Comparison of ENCODE assay signal across 1 cellular context in the genomic region with DNA sequence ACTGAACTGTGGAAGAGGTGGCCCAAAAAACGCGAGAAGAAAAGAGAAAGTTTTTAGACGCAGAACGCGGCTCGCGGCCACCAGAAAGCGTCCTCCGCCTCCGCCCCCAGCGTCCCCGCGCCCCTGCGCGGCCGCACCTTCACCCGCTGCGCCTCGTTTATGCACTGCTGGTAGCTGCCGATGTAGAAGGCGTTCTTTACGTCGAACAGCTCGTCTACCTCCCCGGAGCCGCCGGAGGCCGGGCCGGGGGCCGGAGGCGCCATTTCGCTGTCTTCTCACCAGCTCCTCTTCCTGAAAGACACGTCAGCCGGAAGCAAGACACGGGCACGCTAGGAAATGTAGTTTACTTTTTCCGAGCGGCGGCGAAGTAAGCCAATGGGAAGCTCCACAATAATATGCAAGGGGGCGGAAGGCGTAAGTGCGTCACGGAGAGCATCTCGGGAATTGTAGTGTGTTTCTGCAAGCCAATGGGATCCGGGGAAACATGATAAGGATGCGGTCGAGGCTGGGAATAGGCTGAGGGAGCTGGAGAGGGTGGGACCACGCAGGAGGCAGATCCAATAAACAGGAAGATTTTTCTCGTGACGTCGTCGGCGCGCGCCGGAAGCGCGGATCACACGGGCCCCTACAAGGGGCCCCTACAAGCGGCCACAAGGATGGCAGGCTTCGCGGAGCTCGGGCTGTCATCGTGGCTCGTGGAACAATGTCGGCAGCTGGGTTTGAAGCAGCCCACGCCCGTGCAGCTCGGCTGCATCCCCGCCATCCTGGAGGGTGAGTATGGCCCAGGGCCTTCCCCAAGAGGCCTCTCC.
TF ChIP-seq lines count a peak whose summit lies in the region.

A gene (minus strand): TSS at position 302 of the 809 bp plus-strand sequence. CDS start 39 bp downstream, at position 263.
A gene with protein sequence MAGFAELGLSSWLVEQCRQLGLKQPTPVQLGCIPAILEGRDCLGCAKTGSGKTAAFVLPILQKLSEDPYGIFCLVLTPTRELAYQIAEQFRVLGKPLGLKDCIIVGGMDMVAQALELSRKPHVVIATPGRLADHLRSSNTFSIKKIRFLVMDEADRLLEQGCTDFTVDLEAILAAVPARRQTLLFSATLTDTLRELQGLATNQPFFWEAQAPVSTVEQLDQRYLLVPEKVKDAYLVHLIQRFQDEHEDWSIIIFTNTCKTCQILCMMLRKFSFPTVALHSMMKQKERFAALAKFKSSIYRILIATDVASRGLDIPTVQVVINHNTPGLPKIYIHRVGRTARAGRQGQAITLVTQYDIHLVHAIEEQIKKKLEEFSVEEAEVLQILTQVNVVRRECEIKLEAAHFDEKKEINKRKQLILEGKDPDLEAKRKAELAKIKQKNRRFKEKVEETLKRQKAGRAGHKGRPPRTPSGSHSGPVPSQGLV (plus strand): TSS at position 630 of the 809 bp plus-strand sequence. CDS start 27 bp downstream, at position 657.

TF ChIP-seq in K562, 482 proteins besides CTCF, POLR2A, EP300 and RAD21 (continued from another document and continues in another):
- TF ChIP-seq, protein P1, sequence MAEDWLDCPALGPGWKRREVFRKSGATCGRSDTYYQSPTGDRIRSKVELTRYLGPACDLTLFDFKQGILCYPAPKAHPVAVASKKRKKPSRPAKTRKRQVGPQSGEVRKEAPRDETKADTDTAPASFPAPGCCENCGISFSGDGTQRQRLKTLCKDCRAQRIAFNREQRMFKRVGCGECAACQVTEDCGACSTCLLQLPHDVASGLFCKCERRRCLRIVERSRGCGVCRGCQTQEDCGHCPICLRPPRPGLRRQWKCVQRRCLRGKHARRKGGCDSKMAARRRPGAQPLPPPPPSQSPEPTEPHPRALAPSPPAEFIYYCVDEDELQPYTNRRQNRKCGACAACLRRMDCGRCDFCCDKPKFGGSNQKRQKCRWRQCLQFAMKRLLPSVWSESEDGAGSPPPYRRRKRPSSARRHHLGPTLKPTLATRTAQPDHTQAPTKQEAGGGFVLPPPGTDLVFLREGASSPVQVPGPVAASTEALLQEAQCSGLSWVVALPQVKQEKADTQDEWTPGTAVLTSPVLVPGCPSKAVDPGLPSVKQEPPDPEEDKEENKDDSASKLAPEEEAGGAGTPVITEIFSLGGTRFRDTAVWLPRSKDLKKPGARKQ (CRISPR knock-in tag; IDR thresholded peaks at IDR 0.05): no peak
- TF ChIP-seq CXXC5 (CRISPR knock-in tag; IDR thresholded peaks at IDR 0.05): peak; percentile 93
- no peak for TF ChIP-seq GABPB2 (CRISPR knock-in tag; conservative IDR thresholded peaks at IDR 0.05)
- TF ChIP-seq MEF2D (tag; conservative IDR thresholded peaks at IDR 0.05; ENCODE audit: low read depth): no peak
- TF ChIP-seq HEY1 (CRISPR knock-in tag; IDR thresholded peaks at IDR 0.05; ENCODE audit: borderline replicate concordance): no peak
- TF ChIP-seq NCOA2 (IDR thresholded peaks at IDR 0.05; ENCODE audit: partially characterized antibody in 2 of 2): no peak
- no peak for TF ChIP-seq ZNF239 (CRISPR knock-in tag; IDR thresholded peaks at IDR 0.05)
- TF ChIP-seq, protein P2, sequence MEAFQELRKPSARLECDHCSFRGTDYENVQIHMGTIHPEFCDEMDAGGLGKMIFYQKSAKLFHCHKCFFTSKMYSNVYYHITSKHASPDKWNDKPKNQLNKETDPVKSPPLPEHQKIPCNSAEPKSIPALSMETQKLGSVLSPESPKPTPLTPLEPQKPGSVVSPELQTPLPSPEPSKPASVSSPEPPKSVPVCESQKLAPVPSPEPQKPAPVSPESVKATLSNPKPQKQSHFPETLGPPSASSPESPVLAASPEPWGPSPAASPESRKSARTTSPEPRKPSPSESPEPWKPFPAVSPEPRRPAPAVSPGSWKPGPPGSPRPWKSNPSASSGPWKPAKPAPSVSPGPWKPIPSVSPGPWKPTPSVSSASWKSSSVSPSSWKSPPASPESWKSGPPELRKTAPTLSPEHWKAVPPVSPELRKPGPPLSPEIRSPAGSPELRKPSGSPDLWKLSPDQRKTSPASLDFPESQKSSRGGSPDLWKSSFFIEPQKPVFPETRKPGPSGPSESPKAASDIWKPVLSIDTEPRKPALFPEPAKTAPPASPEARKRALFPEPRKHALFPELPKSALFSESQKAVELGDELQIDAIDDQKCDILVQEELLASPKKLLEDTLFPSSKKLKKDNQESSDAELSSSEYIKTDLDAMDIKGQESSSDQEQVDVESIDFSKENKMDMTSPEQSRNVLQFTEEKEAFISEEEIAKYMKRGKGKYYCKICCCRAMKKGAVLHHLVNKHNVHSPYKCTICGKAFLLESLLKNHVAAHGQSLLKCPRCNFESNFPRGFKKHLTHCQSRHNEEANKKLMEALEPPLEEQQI (IDR thresholded peaks at IDR 0.05): no peak
- peak; percentile 42 for TF ChIP-seq CCNT2 (IDR thresholded peaks at IDR 0.05; ENCODE audit: borderline replicate concordance, extremely low read depth, insufficient read length, low read depth, low read length)
- no peak for TF ChIP-seq CREBBP (IDR thresholded peaks at IDR 0.05; ENCODE audit: low read depth, low read length)
- TF ChIP-seq FOXK1 (CRISPR knock-in tag; IDR thresholded peaks at IDR 0.05; ENCODE audit: borderline replicate concordance): no peak
- no peak for TF ChIP-seq FOXM1 (IDR thresholded peaks at IDR 0.05; ENCODE audit: low read depth)
- no peak for TF ChIP-seq FOXM1 (CRISPR knock-in tag; IDR thresholded peaks at IDR 0.05; ENCODE audit: low read depth)
- TF ChIP-seq, protein P3, sequence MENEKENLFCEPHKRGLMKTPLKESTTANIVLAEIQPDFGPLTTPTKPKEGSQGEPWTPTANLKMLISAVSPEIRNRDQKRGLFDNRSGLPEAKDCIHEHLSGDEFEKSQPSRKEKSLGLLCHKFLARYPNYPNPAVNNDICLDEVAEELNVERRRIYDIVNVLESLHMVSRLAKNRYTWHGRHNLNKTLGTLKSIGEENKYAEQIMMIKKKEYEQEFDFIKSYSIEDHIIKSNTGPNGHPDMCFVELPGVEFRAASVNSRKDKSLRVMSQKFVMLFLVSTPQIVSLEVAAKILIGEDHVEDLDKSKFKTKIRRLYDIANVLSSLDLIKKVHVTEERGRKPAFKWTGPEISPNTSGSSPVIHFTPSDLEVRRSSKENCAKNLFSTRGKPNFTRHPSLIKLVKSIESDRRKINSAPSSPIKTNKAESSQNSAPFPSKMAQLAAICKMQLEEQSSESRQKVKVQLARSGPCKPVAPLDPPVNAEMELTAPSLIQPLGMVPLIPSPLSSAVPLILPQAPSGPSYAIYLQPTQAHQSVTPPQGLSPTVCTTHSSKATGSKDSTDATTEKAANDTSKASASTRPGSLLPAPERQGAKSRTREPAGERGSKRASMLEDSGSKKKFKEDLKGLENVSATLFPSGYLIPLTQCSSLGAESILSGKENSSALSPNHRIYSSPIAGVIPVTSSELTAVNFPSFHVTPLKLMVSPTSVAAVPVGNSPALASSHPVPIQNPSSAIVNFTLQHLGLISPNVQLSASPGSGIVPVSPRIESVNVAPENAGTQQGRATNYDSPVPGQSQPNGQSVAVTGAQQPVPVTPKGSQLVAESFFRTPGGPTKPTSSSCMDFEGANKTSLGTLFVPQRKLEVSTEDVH (IDR thresholded peaks at IDR 0.05; ENCODE audit: low read depth, partially characterized antibody): peak; percentile 98
- TF ChIP-seq ZNF584 (CRISPR knock-in tag; IDR thresholded peaks at IDR 0.05; ENCODE audit: low read depth): no peak
- TF ChIP-seq POLR2AphosphoS5 (IDR thresholded peaks at IDR 0.05; ENCODE audit: control insufficient read depth, insufficient read depth, low read depth, low read length): peak; percentile 92
- no peak for TF ChIP-seq FOXA1 (IDR thresholded peaks at IDR 0.05; ENCODE audit: borderline replicate concordance)
- no peak for TF ChIP-seq KLF16 (IDR thresholded peaks at IDR 0.05)
- TF ChIP-seq CBX1 (IDR thresholded peaks at IDR 0.05; ENCODE audit: low read depth): 0 out of 2 replicates have a peak, but pooled peaks have one; percentile 23
- TF ChIP-seq, protein P4, sequence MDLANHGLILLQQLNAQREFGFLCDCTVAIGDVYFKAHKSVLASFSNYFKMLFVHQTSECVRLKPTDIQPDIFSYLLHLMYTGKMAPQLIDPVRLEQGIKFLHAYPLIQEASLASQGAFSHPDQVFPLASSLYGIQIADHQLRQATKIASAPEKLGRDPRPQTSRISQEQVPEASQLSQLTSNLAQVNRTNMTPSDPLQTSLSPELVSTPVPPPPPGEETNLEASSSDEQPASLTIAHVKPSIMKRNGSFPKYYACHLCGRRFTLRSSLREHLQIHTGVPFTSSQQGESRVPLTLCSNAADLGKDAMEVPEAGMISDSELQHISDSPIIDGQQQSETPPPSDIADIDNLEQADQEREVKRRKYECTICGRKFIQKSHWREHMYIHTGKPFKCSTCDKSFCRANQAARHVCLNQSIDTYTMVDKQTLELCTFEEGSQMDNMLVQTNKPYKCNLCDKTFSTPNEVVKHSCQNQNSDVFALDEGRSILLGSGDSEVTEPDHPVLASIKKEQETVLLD (IDR thresholded peaks at IDR 0.05): peak; percentile 88
- TF ChIP-seq, protein P5, sequence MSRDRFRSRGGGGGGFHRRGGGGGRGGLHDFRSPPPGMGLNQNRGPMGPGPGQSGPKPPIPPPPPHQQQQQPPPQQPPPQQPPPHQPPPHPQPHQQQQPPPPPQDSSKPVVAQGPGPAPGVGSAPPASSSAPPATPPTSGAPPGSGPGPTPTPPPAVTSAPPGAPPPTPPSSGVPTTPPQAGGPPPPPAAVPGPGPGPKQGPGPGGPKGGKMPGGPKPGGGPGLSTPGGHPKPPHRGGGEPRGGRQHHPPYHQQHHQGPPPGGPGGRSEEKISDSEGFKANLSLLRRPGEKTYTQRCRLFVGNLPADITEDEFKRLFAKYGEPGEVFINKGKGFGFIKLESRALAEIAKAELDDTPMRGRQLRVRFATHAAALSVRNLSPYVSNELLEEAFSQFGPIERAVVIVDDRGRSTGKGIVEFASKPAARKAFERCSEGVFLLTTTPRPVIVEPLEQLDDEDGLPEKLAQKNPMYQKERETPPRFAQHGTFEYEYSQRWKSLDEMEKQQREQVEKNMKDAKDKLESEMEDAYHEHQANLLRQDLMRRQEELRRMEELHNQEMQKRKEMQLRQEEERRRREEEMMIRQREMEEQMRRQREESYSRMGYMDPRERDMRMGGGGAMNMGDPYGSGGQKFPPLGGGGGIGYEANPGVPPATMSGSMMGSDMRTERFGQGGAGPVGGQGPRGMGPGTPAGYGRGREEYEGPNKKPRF (IDR thresholded peaks at IDR 0.05; ENCODE audit: low read depth, low read length): no peak
- TF ChIP-seq, protein P6, sequence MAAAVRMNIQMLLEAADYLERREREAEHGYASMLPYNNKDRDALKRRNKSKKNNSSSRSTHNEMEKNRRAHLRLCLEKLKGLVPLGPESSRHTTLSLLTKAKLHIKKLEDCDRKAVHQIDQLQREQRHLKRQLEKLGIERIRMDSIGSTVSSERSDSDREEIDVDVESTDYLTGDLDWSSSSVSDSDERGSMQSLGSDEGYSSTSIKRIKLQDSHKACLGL (CRISPR knock-in tag; IDR thresholded peaks at IDR 0.05; ENCODE audit: borderline replicate concordance, poor library complexity, severe bottlenecking): peak; percentile 95
- no peak for TF ChIP-seq ETS2 (tag; IDR thresholded peaks at IDR 0.05; ENCODE audit: borderline replicate concordance, poor library complexity, severe bottlenecking)
- TF ChIP-seq SRSF3 (IDR thresholded peaks at IDR 0.05; ENCODE audit: insufficient read depth, low read length): no peak
- peak; percentile 38 for TF ChIP-seq CHD1 (IDR thresholded peaks at IDR 0.05; ENCODE audit: low read length)
- no peak for TF ChIP-seq RFX5 (IDR thresholded peaks at IDR 0.05; ENCODE audit: low read depth, low read length)
- TF ChIP-seq SIRT6 (IDR thresholded peaks at IDR 0.05; ENCODE audit: low read depth, low read length): no peak
- TF ChIP-seq, protein P7, sequence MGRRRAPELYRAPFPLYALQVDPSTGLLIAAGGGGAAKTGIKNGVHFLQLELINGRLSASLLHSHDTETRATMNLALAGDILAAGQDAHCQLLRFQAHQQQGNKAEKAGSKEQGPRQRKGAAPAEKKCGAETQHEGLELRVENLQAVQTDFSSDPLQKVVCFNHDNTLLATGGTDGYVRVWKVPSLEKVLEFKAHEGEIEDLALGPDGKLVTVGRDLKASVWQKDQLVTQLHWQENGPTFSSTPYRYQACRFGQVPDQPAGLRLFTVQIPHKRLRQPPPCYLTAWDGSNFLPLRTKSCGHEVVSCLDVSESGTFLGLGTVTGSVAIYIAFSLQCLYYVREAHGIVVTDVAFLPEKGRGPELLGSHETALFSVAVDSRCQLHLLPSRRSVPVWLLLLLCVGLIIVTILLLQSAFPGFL (CRISPR knock-in tag; IDR thresholded peaks at IDR 0.05): no peak
- 0 out of 2 replicates have a peak, but pooled peaks have one; percentile 8 for TF ChIP-seq SOX6 (IDR thresholded peaks at IDR 0.05)
- TF ChIP-seq ZNF124 (CRISPR knock-in tag; IDR thresholded peaks at IDR 0.05): no peak
- no peak for TF ChIP-seq CEBPB (tag; IDR thresholded peaks at IDR 0.05)
- TF ChIP-seq, protein P8, sequence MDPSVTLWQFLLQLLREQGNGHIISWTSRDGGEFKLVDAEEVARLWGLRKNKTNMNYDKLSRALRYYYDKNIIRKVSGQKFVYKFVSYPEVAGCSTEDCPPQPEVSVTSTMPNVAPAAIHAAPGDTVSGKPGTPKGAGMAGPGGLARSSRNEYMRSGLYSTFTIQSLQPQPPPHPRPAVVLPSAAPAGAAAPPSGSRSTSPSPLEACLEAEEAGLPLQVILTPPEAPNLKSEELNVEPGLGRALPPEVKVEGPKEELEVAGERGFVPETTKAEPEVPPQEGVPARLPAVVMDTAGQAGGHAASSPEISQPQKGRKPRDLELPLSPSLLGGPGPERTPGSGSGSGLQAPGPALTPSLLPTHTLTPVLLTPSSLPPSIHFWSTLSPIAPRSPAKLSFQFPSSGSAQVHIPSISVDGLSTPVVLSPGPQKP (CRISPR knock-in tag; IDR thresholded peaks at IDR 0.05): no peak
- no peak for TF ChIP-seq ZNF384 (IDR thresholded peaks at IDR 0.05; ENCODE audit: low read depth, low read length)
- TF ChIP-seq XRCC5 (IDR thresholded peaks at IDR 0.05; ENCODE audit: low read depth, low read length): peak; percentile 57; the same call in 1 of the 2 replicates
- no peak for TF ChIP-seq ZNF232 (CRISPR knock-in tag; IDR thresholded peaks at IDR 0.05)
- TF ChIP-seq, protein P9, sequence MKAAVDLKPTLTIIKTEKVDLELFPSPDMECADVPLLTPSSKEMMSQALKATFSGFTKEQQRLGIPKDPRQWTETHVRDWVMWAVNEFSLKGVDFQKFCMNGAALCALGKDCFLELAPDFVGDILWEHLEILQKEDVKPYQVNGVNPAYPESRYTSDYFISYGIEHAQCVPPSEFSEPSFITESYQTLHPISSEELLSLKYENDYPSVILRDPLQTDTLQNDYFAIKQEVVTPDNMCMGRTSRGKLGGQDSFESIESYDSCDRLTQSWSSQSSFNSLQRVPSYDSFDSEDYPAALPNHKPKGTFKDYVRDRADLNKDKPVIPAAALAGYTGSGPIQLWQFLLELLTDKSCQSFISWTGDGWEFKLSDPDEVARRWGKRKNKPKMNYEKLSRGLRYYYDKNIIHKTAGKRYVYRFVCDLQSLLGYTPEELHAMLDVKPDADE (conservative IDR thresholded peaks at IDR 0.05; ENCODE audit: control insufficient read depth, low read depth, low read length): peak; percentile 98
- peak; percentile 63 for TF ChIP-seq ESRRA (IDR thresholded peaks at IDR 0.05; ENCODE audit: borderline replicate concordance, low read depth)
- TF ChIP-seq ZNF24 (IDR thresholded peaks at IDR 0.05): 0 out of 2 replicates have a peak, but pooled peaks have one; percentile 24
- peak; percentile 52; the same call in 1 of the 2 replicates for TF ChIP-seq RNF2 (IDR thresholded peaks at IDR 0.05)
- TF ChIP-seq STAT5B (CRISPR knock-in tag; IDR thresholded peaks at IDR 0.05): no peak
